ENCODE assay signal across 19 cellular contexts in genomic region chr3:27545061-27545460, GRCh38.
DNase-seq lines count a peak whose midpoint lies in the region; ATAC-seq and TF ChIP-seq lines count a peak whose summit lies in the region.
"Had no signal": no experiment of that assay in that cellular context is flagged by ENCODE, and none has a peak within 500 bp of the region (broad histone marks: within the 10 kb centered on the region; RNA-seq: fewer than 3 reads in every experiment).

No MANE protein-coding gene starts in this region.

- H3F3A ChIP-seq in SK-N-SH (replicated peaks; ENCODE audit: insufficient read depth): peaks cover 10% of the 10 kb centered on the region

- no peaks in the 10 kb centered on the region for H3K9me3 ChIP-seq in SK-N-SH
- H3K9me3 ChIP-seq in adipocyte (ENCODE audit: control insufficient read depth, low read length): no peaks in the 10 kb centered on the region
- no peaks in the 10 kb centered on the region for H3K9me3 ChIP-seq in vagina
- H3K9me3 ChIP-seq: body of pancreas, MG63 had no signal

- H3K27me3 ChIP-seq in SK-N-SH (ENCODE audit: insufficient read depth) (no peaks in the 10 kb centered on the region), adipocyte (replicated peaks; ENCODE audit: control insufficient read depth, insufficient read depth, low read length) (no peaks in the 10 kb centered on the region), foreskin keratinocyte (no peaks in the 10 kb centered on the region), vagina (no peaks in the 10 kb centered on the region)
- H3K27me3 ChIP-seq: body of pancreas, MG63 had no signal

- 43% methylated on average over 1 of the region's 1 CpG for WGBS in SK-N-SH (ENCODE audit: low lambda C conversion rate)

- POLR2A ChIA-PET in SK-N-SH (lab: Yijun Ruan, JAX): no interaction called here

- intact Hi-C loops in vagina (cut with DNase I): no loop called here

- no peak overlapping the region for H2AFZ ChIP-seq in SK-N-SH (ENCODE audit: low read depth)

- no peak for TF ChIP-seq POLR2A in vagina (IDR thresholded peaks at IDR 0.05)

- H3K4me1 ChIP-seq in SK-N-SH (ENCODE audit: control insufficient read depth in 1 of 2, insufficient read depth in 2 of 2, low read depth in 1 of 2, low read length in 1 of 2) (peaks cover 4 to 12% of the 10 kb centered on the region in 2 experiments; a peak in 1 of 4 replicates), adipocyte (ENCODE audit: control insufficient read depth, insufficient read depth, low read length) (peaks cover 27% of the 10 kb centered on the region), foreskin keratinocyte (peaks cover 17% of the 10 kb centered on the region), vagina (peaks cover 26% of the 10 kb centered on the region)
- H3K4me1 ChIP-seq: body of pancreas had no signal

- no peaks in the 10 kb centered on the region for H3K27me3 Mint-ChIP-seq in type B pancreatic cell

- ATAC-seq in SK-N-SH treated with all-trans-retinoic acid at 6 μM for 48 hours (no peak), foreskin keratinocyte (no peak)
- no peak for ATAC-seq in stimulated activated naive CD8-positive, alpha-beta T cell treated with anti-CD3 and anti-CD28 coated beads, Interleukin-15, Interleukin-2, amounts not matched to agents 100 U/mL and 50 U/mL, for 24 hours
- ATAC-seq: HepG2 had no signal

- H3K4me1 Mint-ChIP-seq in type B pancreatic cell (ENCODE audit: unreplicated experiment): no peaks in the 10 kb centered on the region

- TF ChIP-seq CTCF in SK-N-SH (IDR thresholded peaks at IDR 0.05) (no peak), foreskin keratinocyte (conservative IDR thresholded peaks at IDR 0.05) (no peak), vagina (IDR thresholded peaks at IDR 0.05) (no peak), type B pancreatic cell (conservative IDR thresholded peaks at IDR 0.05) (no peak)

- H3K4me2 ChIP-seq in SK-N-SH: no peak overlapping the region

- peak overlapping the region in 1 of 2 experiments; percentile 56; a peak in 2 of 4 replicates for H3K27ac ChIP-seq in SK-N-SH (ENCODE audit: low read depth in 2 of 2, low read length in 1 of 2)
- peak overlapping the region; percentile 79 for H3K27ac ChIP-seq in foreskin keratinocyte
- peak overlapping the region; percentile 60 for H3K27ac ChIP-seq in vagina
- H3K27ac ChIP-seq: 22Rv1, body of pancreas had no signal

- no peak for TF ChIP-seq RAD21 in SK-N-SH (IDR thresholded peaks at IDR 0.05; ENCODE audit: low read length)

- H3K36me3 ChIP-seq in SK-N-SH (replicated peaks in 1 of 2; ENCODE audit: control insufficient read depth in 1 of 2, insufficient read depth in 2 of 2, low read length in 1 of 2): no peaks in the 10 kb centered on the region
- no peaks in the 10 kb centered on the region for H3K36me3 ChIP-seq in adipocyte (ENCODE audit: control insufficient read depth, insufficient read depth, low read length, severe bottlenecking)
- no peaks in the 10 kb centered on the region for H3K36me3 ChIP-seq in vagina
- H3K36me3 ChIP-seq: MG63 had no signal

- no peaks in the 10 kb centered on the region for H3K36me3 Mint-ChIP-seq in type B pancreatic cell

- H3K9me3 Mint-ChIP-seq in type B pancreatic cell: no peaks in the 10 kb centered on the region

- no peaks in the 10 kb centered on the region for H3K79me2 ChIP-seq in SK-N-SH (ENCODE audit: insufficient read depth)

- H3K4me3 ChIP-seq in SK-N-SH (ENCODE audit: low read depth in 2 of 2, low read length in 1 of 2) (no peak overlapping the region), adipocyte (ENCODE audit: low read length) (peak overlapping the region; percentile 9), vagina (no peak overlapping the region)
- H3K4me3 ChIP-seq: body of pancreas, MG63 had no signal

- H3K4me3 Mint-ChIP-seq in type B pancreatic cell: no peak overlapping the region

- H4K20me1 ChIP-seq in SK-N-SH (ENCODE audit: insufficient read depth): no peaks in the 10 kb centered on the region

- TF ChIP-seq EP300 in SK-N-SH (IDR thresholded peaks at IDR 0.05; ENCODE audit: borderline replicate concordance in 1 of 2, low read depth in 1 of 2, low read length in 1 of 2): no peak

- H3K27ac Mint-ChIP-seq in type B pancreatic cell: no peak overlapping the region

- DNase-seq in SK-N-SH (no peak), adipocyte (ENCODE audit: low read depth) (no peak), foreskin keratinocyte (no peak), vagina (ENCODE audit: extremely low spot score in 2 of 2) (no peak), Ammon's horn (ENCODE audit: low spot score) (no peak), type B pancreatic cell (ENCODE audit: extremely low spot score, unreplicated experiment) (no peak)
- no peak for DNase-seq in stimulated activated naive CD8-positive, alpha-beta T cell treated with anti-CD3 and anti-CD28 coated beads, Interleukin-15, Interleukin-2, amounts not matched to agents 100 U/mL and 50 U/mL, for 24 hours
- DNase-seq: activated CD4-positive, alpha-beta T cell treated with anti-CD3 and anti-CD28 coated beads, Interleukin-2, amount 50 U/mL, for 48 hours; activated naive CD4-positive, alpha-beta T cell treated with Interleukin-2 at 50 U/mL for 16 hours; body of pancreas; C1 segment of cervical spinal cord; MG63; NCI-H1436 treated with DMSO at 0.1 percent for 48 hours; occipital lobe; RPMI8226; stimulated activated CD4-positive, alpha-beta T cell treated with anti-CD3 and anti-CD28 coated beads, Interleukin-4, amount 100 ng/mL, for 1 hour had no signal

- CTCF ChIA-PET in SK-N-SH (lab: Yijun Ruan, JAX): interaction anchor here (1.4 kb wide), 1 partner anchor 12 kb away, joined by 3 read pairs; no protein-coding TSS in a partner anchor

- no peaks in the 10 kb centered on the region for H3K9me2 ChIP-seq in SK-N-SH

- H3K9ac ChIP-seq in SK-N-SH: 0 out of 2 replicates have a peak overlapping the region, but pooled peaks have one; percentile 7
- H3K9ac ChIP-seq in adipocyte (ENCODE audit: low read length): peak overlapping the region; percentile 50

TF ChIP-seq in SK-N-SH, 30 proteins besides CTCF, POLR2A, EP300 and RAD21:
- no peak for TF ChIP-seq FOXM1 (IDR thresholded peaks at IDR 0.05; ENCODE audit: low read depth)
- TF ChIP-seq NFIC (IDR thresholded peaks at IDR 0.05; ENCODE audit: borderline replicate concordance): no peak
- TF ChIP-seq CHD2 (IDR thresholded peaks at IDR 0.05; ENCODE audit: low read length, partially characterized antibody): no peak

TF ChIP-seq in SK-N-SH treated with all-trans-retinoic acid at 6 μM for 48 hours, 23 proteins besides CTCF, POLR2A, EP300 and RAD21:
- TF ChIP-seq ZFP30 (CRISPR knock-in tag; IDR thresholded peaks at IDR 0.05): no peak
- no peak for TF ChIP-seq ARNTL (CRISPR knock-in tag; IDR thresholded peaks at IDR 0.05; ENCODE audit: borderline replicate concordance, low read depth)
- no peak for TF ChIP-seq POU6F1 (CRISPR knock-in tag; IDR thresholded peaks at IDR 0.05; ENCODE audit: borderline replicate concordance, low read depth)
- no peak for TF ChIP-seq ZC3H10 (CRISPR knock-in tag; IDR thresholded peaks at IDR 0.05)
- TF ChIP-seq TOX (CRISPR knock-in tag; IDR thresholded peaks at IDR 0.05; ENCODE audit: borderline replicate concordance): no peak
- TF ChIP-seq ZNF565 (CRISPR knock-in tag; conservative IDR thresholded peaks at IDR 0.05; ENCODE audit: low read depth): no peak
- no peak for TF ChIP-seq ZNF70 (CRISPR knock-in tag; IDR thresholded peaks at IDR 0.05)
- TF ChIP-seq TCF4 (CRISPR knock-in tag; IDR thresholded peaks at IDR 0.05; ENCODE audit: borderline replicate concordance): no peak
- no peak for TF ChIP-seq BACH2 (CRISPR knock-in tag; IDR thresholded peaks at IDR 0.05; ENCODE audit: borderline replicate concordance)
- TF ChIP-seq CSDC2 (CRISPR knock-in tag; IDR thresholded peaks at IDR 0.05): no peak
